Comparison of ENCODE assay signal across 8 cellular contexts in the genomic region with DNA sequence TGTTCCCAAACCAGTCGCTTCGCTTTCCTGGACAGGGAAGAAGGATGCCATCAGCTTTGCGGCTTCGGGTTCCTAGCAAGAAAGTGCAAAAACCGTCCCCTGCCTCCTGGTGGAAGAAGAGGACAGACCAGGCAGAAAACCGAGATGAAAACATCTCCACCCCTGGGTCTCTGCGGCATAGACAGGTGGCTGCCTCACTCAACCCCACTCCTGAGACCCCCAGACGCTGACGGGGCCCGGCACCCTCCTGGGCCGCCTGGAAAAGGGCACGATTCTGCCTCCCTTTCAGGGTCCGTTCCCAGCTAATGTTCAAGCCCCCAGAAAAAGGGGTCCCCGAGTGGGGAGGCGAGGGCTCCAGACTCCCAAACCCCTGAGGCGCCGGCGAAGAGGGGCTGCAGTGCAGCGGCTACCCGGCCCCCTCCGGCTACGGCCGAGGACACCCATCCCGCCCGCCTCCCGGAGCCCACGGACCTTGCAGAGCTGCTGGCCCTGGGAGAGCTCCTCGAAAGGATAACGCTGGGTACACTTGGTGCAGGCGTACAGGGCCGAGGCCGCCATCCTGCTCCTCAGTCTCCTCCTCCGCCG. TPM values are rescaled to one million over a fixed set of nuclear protein-coding genes. Genes with fewer than 3 reads are reported as not detected.
A peak's percentile ranks its signal among the peaks of the same experiment; 100 is the strongest.
DNase-seq lines count a peak whose midpoint lies in the region; ATAC-seq lines count a peak whose summit lies in the region.

No MANE protein-coding gene starts in this region.

- WGBS in HUES64: under 1% methylated on average over 34 of the region's 34 CpGs
- WGBS in mesodermal cell (ENCODE audit: insufficient coverage in 2 of 2), 2 experiments: 0 to 1% methylated on average over 31 to 34 of the region's 34 CpGs

- H3K9me3 ChIP-seq in HUES64 (ENCODE audit: insufficient read depth, low read depth, low read length): no peaks in the 10 kb centered on the region
- no peaks in the 10 kb centered on the region for H3K9me3 ChIP-seq in duodenal mucosa (ENCODE audit: control insufficient read depth in 1 of 2, low read length in 2 of 2)
- no peaks in the 10 kb centered on the region for H3K9me3 ChIP-seq in mesodermal cell (ENCODE audit: control insufficient read depth, low read length)

- H3K9ac ChIP-seq in HUES64 (ENCODE audit: low read depth, low read length) (peak overlapping the region; percentile 94), duodenal mucosa (ENCODE audit: low read depth in 1 of 2, low read length in 2 of 2) (peak overlapping the region; percentile 84 to 95)

- H3K4me1 ChIP-seq in HUES64 (ENCODE audit: insufficient read depth, low read length): peaks cover 11% of the 10 kb centered on the region
- peaks cover 24 to 33% of the 10 kb centered on the region in 2 donors for H3K4me1 ChIP-seq in duodenal mucosa (ENCODE audit: control insufficient read depth in 1 of 2, insufficient read depth in 2 of 2, low read length in 2 of 2)
- no peaks in the 10 kb centered on the region for H3K4me1 ChIP-seq in mesodermal cell (ENCODE audit: control insufficient read depth, insufficient read depth, low read length, poor library complexity, severe bottlenecking)

- H3K4me3 ChIP-seq in HUES64 (ENCODE audit: low read length) (peak overlapping the region; percentile 87), duodenal mucosa (ENCODE audit: low read depth in 1 of 2, low read length in 2 of 2) (peak overlapping the region; percentile 87 to 92), mesodermal cell (ENCODE audit: extremely low read depth, insufficient read depth, low read length, poor library complexity, severe bottlenecking) (peak overlapping the region; percentile 98)

- H3K27me3 ChIP-seq in HUES64 (ENCODE audit: insufficient read depth, low read length): no peaks in the 10 kb centered on the region
- H3K27me3 ChIP-seq in duodenal mucosa (ENCODE audit: control insufficient read depth in 1 of 2, insufficient read depth in 2 of 2, low read length in 2 of 2): no peaks in the 10 kb centered on the region

- DNase-seq in SHP77 (lab: John Stamatoyannopoulos, UW): peak; percentile 23 to 26
- no peak for DNase-seq in SHP77 treated with DMSO at 0.1 percent for 48 hours (lab: John Stamatoyannopoulos, UW)
- peak; percentile 5 for DNase-seq in T-helper 22 cell (ENCODE audit: low read depth)
- peak; percentile 19 for DNase-seq in stromal cell of bone marrow (ENCODE audit: low read depth)

- no peak for ATAC-seq in GM21381 (IDR thresholded peaks at IDR 0.05; ENCODE audit: unreplicated experiment)

- H3K27ac ChIP-seq in HUES64 (ENCODE audit: low read depth, low read length) (peak overlapping the region; percentile 96), duodenal mucosa (ENCODE audit: low read depth, low read length) (peak overlapping the region; percentile 100), mesodermal cell (ENCODE audit: low read depth, low read length, severe bottlenecking) (peak overlapping the region; percentile 99)

- H3K36me3 ChIP-seq in HUES64 (ENCODE audit: insufficient read depth, low read length) (peaks cover 38% of the 10 kb centered on the region), duodenal mucosa (ENCODE audit: control insufficient read depth in 1 of 2, insufficient read depth in 2 of 2, low read length in 2 of 2) (peaks cover 8 to 20% of the 10 kb centered on the region in 2 donors), mesodermal cell (ENCODE audit: control insufficient read depth, insufficient read depth, low read length) (peaks cover 33% of the 10 kb centered on the region)

RNA-seq across cellular contexts. Expression of a gene that starts 0.6 kb away (rescaled TPM):
- polyA plus RNA-seq in HUES64 (2013, experiment 1 of 2): 24.0 TPM
- polyA plus RNA-seq in HUES64 (2013, experiment 2 of 2): 27.2 TPM
- polyA plus RNA-seq in mesodermal cell (2013, experiment 1 of 2): 31.6 TPM
- polyA plus RNA-seq in mesodermal cell (2013, experiment 2 of 2): 34.8 TPM

RNA-seq across cellular contexts. Expression of a gene that starts 1.3 kb away (rescaled TPM):
- polyA plus RNA-seq in HUES64 (2013, experiment 1 of 2): 42.0 TPM
- polyA plus RNA-seq in HUES64 (2013, experiment 2 of 2): 52.0 TPM
- 56.9 TPM for polyA plus RNA-seq in mesodermal cell (2013, experiment 1 of 2)
- 70.4 TPM for polyA plus RNA-seq in mesodermal cell (2013, experiment 2 of 2)
